22 cellular contexts compared by ENCODE assay signal in the genomic region with DNA sequence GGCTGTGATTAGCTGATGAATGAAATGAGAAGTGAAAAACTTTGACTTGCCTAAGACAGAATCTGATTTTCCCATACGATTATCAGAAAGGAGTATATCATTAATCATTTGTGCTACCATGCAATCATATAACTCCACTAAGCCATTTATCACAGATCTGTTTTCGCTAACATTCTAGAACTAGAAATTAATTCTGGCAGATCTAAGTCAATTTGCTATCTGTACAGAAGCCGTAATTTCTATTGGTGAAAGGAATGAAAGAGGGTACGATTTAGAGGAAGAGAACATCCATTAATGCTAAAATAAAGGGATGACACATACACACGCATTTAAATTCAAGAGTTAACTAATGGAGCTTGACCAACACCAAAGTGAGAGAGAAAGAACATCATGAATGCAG.
"Had no signal": no experiment of that assay in that cellular context is flagged by ENCODE, and none has a peak within 500 bp of the region (broad histone marks: within the 10 kb centered on the region; RNA-seq: fewer than 3 reads in every experiment).

No MANE protein-coding gene starts in this region.

- H3K9me3 ChIP-seq: neutrophil, ovary, right atrium auricular region, stomach, uterus had no signal

- H3K27me3 ChIP-seq: hepatocyte, neural progenitor cell, neutrophil, ovary, right atrium auricular region, right lobe of liver, stomach, tibial nerve, uterus had no signal

- H3K4me1 ChIP-seq: neural progenitor cell had no signal

- ATAC-seq: natural killer cell; right lobe of liver; stimulated activated naive B cell treated with anti-CD40 and anti-IgM and Interleukin-4, amounts not matched to agents 10 μg/mL and 1 μg/mL and 100 μg/mL, for 72 hours; stimulated activated naive CD8-positive, alpha-beta T cell treated with anti-CD3 and anti-CD28 coated beads, Interleukin-15, Interleukin-2, amounts not matched to agents 100 U/mL and 50 U/mL, for 24 hours had no signal

- H3K36me3 ChIP-seq: left ventricle myocardium inferior, neutrophil, ovary, right atrium auricular region, right lobe of liver, stomach, tibial nerve, uterus had no signal

- DNase-seq: islet precursor cell; left ventricle myocardium inferior; mesendoderm; naive B cell; natural killer cell; nephron progenitor cell; occipital lobe; ovary; right lobe of liver; stimulated activated CD4-positive, alpha-beta T cell treated with anti-CD3 and anti-CD28 coated beads, Interleukin-2, amount 100 ng/mL, for 24 hours; stimulated activated CD4-positive, alpha-beta T cell treated with anti-CD3 and anti-CD28 coated beads, Interleukin-4, amount 100 ng/mL, for 1 hour; stimulated activated naive B cell treated with anti-CD40 and anti-IgM and Interleukin-4, amounts not matched to agents 10 μg/mL and 1 μg/mL and 100 μg/mL, for 72 hours; stimulated activated naive CD8-positive, alpha-beta T cell treated with anti-CD3 and anti-CD28 coated beads, Interleukin-15, Interleukin-2, amounts not matched to agents 100 U/mL and 50 U/mL, for 24 hours; stomach; uterus had no signal

- H3K4me3 ChIP-seq: hepatocyte, left ventricle myocardium inferior, lung, neural progenitor cell, ovary, right atrium auricular region, right lobe of liver, smooth muscle cell, stomach, tibial nerve, uterus had no signal

- H3K27ac ChIP-seq: hepatocyte, left ventricle myocardium inferior, neural progenitor cell, neutrophil, ovary, right atrium auricular region, right lobe of liver, stomach, tibial nerve, uterus had no signal
